23 cellular contexts compared by ENCODE assay signal in genomic region chr4:36020351-36020750, GRCh38.
"Had no signal": no experiment of that assay in that cellular context is flagged by ENCODE, and none has a peak within 500 bp of the region (broad histone marks: within the 10 kb centered on the region; RNA-seq: fewer than 3 reads in every experiment).

No MANE protein-coding gene starts in this region.

- DNase-seq: occipital lobe; ovary; posterior cingulate gyrus; psoas muscle; right lobe of liver; sigmoid colon; small intestine; stimulated activated CD4-positive, alpha-beta T cell treated with anti-CD3 and anti-CD28 coated beads, Interleukin-15, amount 100 ng/mL, for 24 hours; stimulated activated CD4-positive, alpha-beta T cell treated with anti-CD3 and anti-CD28 coated beads, Interleukin-2, amount 100 ng/mL, for 24 hours; stimulated activated CD4-positive, alpha-beta T cell treated with anti-CD3 and anti-CD28 coated beads, Interleukin-2, amount 100 ng/mL, for 48 hours; stimulated activated CD4-positive, alpha-beta T cell treated with anti-CD3 and anti-CD28 coated beads, Interleukin-4, amount 100 ng/mL, for 24 hours; stimulated activated naive B cell treated with anti-CD40 and anti-IgM and Interleukin-4, amounts not matched to agents 10 μg/mL and 1 μg/mL and 100 μg/mL, for 72 hours; stimulated activated naive CD4-positive, alpha-beta T cell treated with Interleukin-2 at 50 U/mL for 16 hours; stomach; thyroid gland; trophoblast cell; upper lobe of left lung had no signal

- FAIRE-seq: small intestine, urothelium cell line had no signal

- H3K9me3 ChIP-seq: ovary, psoas muscle, right lobe of liver, sigmoid colon, stomach, thoracic aorta, thyroid gland, tibial nerve, upper lobe of left lung, vagina had no signal

- H3K36me3 ChIP-seq: neural progenitor cell, ovary, right lobe of liver, sigmoid colon, stomach, thoracic aorta, thyroid gland, tibial nerve, upper lobe of left lung, vagina had no signal

- H3K27ac ChIP-seq: neural progenitor cell, ovary, parathyroid adenoma, psoas muscle, right lobe of liver, sigmoid colon, stomach, thoracic aorta, thyroid gland, tibial nerve, upper lobe of left lung, vagina had no signal

- H3K27me3 ChIP-seq: neural progenitor cell, ovary, right lobe of liver, sigmoid colon, stomach, thyroid gland, tibial nerve, upper lobe of left lung, vagina had no signal

- H3K4me1 ChIP-seq: parathyroid adenoma, psoas muscle, right lobe of liver, sigmoid colon, stomach, thyroid gland, tibial nerve, upper lobe of left lung, vagina had no signal

- H3K4me3 ChIP-seq: neural progenitor cell, ovary, psoas muscle, right lobe of liver, sigmoid colon, stomach, thoracic aorta, thyroid gland, tibial nerve, upper lobe of left lung, vagina had no signal
